ENCODE assay signal across 10 cellular contexts in genomic region chr12:46260913-46261476, GRCh38. TPM values are rescaled to one million over a fixed set of nuclear protein-coding genes. Genes with fewer than 3 reads are reported as not detected.
DNase-seq lines count a peak whose midpoint lies in the region; ATAC-seq and TF ChIP-seq lines count a peak whose summit lies in the region.
"Had no signal": no experiment of that assay in that cellular context is flagged by ENCODE, and none has a peak within 500 bp of the region (broad histone marks: within the 10 kb centered on the region; RNA-seq: fewer than 3 reads in every experiment).

No MANE protein-coding gene starts in this region.

- no TSS peak for BruUV-seq in Calu3 (replicated peaks; lab: Mats Ljungman, UMichigan)

- no peak for TF ChIP-seq CTCF in Calu3 (IDR thresholded peaks at IDR 0.05; ENCODE audit: unreplicated experiment)

- H3K27ac Mint-ChIP-seq in Calu3 (ENCODE audit: unreplicated experiment) = no peak overlapping the region
- no peak overlapping the region for H3K27ac Mint-ChIP-seq in stimulated activated memory B cell treated with anti-CD40 and anti-IgM and Interleukin-4, amounts not matched to agents 10 μg/mL and 1 μg/mL and 100 μg/mL, for 72 hours

- H3K9me3 Mint-ChIP-seq in Calu3 (ENCODE audit: low read depth, unreplicated experiment) = no peaks in the 10 kb centered on the region
- no peaks in the 10 kb centered on the region for H3K9me3 Mint-ChIP-seq in stimulated activated memory B cell treated with anti-CD40 and anti-IgM and Interleukin-4, amounts not matched to agents 10 μg/mL and 1 μg/mL and 100 μg/mL, for 72 hours
- H3K9me3 Mint-ChIP-seq: effector memory CD8-positive, alpha-beta T cell had no signal

- H3K27me3 ChIP-seq in HUES64 (ENCODE audit: insufficient read depth, low read length) (no peaks in the 10 kb centered on the region), ectodermal cell (ENCODE audit: control insufficient read depth, insufficient read depth, low read length, poor library complexity, severe bottlenecking) (no peaks in the 10 kb centered on the region), neuronal stem cell (ENCODE audit: control insufficient read depth in 3 of 3, insufficient read depth in 3 of 3, low read depth in 1 of 3, low read length in 3 of 3) (no peaks in the 10 kb centered on the region)

- H3K14ac ChIP-seq in neuronal stem cell (ENCODE audit: low read length) = no peak overlapping the region

- H3K79me1 ChIP-seq in neuronal stem cell (ENCODE audit: low read depth, low read length) = no peaks in the 10 kb centered on the region

- H3K4ac ChIP-seq in neuronal stem cell (ENCODE audit: low read length) = no peak overlapping the region

- H3K9ac ChIP-seq in HUES64 (ENCODE audit: low read depth, low read length) = peak overlapping the region; percentile 39; the same call in 1 of the 2 replicates
- H3K9ac ChIP-seq in neuronal stem cell (ENCODE audit: low read depth, low read length, poor library complexity) = no peak overlapping the region

- H3K36me3 Mint-ChIP-seq in Calu3 (ENCODE audit: insufficient read depth, unreplicated experiment) = peaks cover 9% of the 10 kb centered on the region
- peaks cover 20% of the 10 kb centered on the region for H3K36me3 Mint-ChIP-seq in stimulated activated memory B cell treated with anti-CD40 and anti-IgM and Interleukin-4, amounts not matched to agents 10 μg/mL and 1 μg/mL and 100 μg/mL, for 72 hours

- no peak overlapping the region for H2AFZ ChIP-seq in neuronal stem cell (ENCODE audit: low read length)

- H3K4me3 ChIP-seq in HUES64 (ENCODE audit: low read length) = peak overlapping the region; percentile 25
- H3K4me3 ChIP-seq in ectodermal cell (ENCODE audit: insufficient read depth, low read depth, low read length) = no peak overlapping the region
- no peak overlapping the region for H3K4me3 ChIP-seq in neuronal stem cell (ENCODE audit: low read length in 2 of 2)

- no peak overlapping the region for H2BK15ac ChIP-seq in neuronal stem cell (ENCODE audit: low read length)

- H3K4me1 Mint-ChIP-seq in Calu3 (ENCODE audit: low read depth, unreplicated experiment) = peaks cover 25% of the 10 kb centered on the region
- peaks cover 10% of the 10 kb centered on the region for H3K4me1 Mint-ChIP-seq in stimulated activated memory B cell treated with anti-CD40 and anti-IgM and Interleukin-4, amounts not matched to agents 10 μg/mL and 1 μg/mL and 100 μg/mL, for 72 hours

- DNase-seq in Calu3 (peak; percentile 43), neuronal stem cell (ENCODE audit: low spot score) (no peak), SW480 (ENCODE audit: low spot score) (no peak)
- no peak for DNase-seq in stimulated activated naive CD4-positive, alpha-beta T cell treated with Interleukin-2 at 50 U/mL for 16 hours (lab: John Stamatoyannopoulos, UW)
- DNase-seq: DND-41; effector memory CD8-positive, alpha-beta T cell; stimulated activated CD4-positive, alpha-beta T cell treated with anti-CD3 and anti-CD28 coated beads, Interleukin-1b, Interleukin-23, amount 100 ng/mL, for 48 hours had no signal

- H4K91ac ChIP-seq in neuronal stem cell (ENCODE audit: low read depth, low read length, poor library complexity) = no peak overlapping the region

- no peak for ATAC-seq in stimulated activated memory B cell treated with anti-CD40 and anti-IgM and Interleukin-4, amounts not matched to agents 10 μg/mL and 1 μg/mL and 100 μg/mL, for 72 hours
- ATAC-seq: effector memory CD8-positive, alpha-beta T cell had no signal

- peaks cover 74% of the 10 kb centered on the region for H3K4me1 ChIP-seq in HUES64 (ENCODE audit: insufficient read depth, low read length)
- peaks cover 34% of the 10 kb centered on the region for H3K4me1 ChIP-seq in ectodermal cell (ENCODE audit: control insufficient read depth, insufficient read depth, low read length)
- H3K4me1 ChIP-seq in neuronal stem cell (ENCODE audit: control insufficient read depth in 2 of 2, insufficient read depth in 1 of 2, low read depth in 1 of 2, low read length in 2 of 2) = peaks cover 3 to 26% of the 10 kb centered on the region in 2 donors

- intact Hi-C loops in Calu3 (cut with micrococcal nuclease; ENCODE audit: unreplicated experiment) = loop anchor here (5.0 to 10.0 kb wide), 3 partner anchors 34 to 186 kb away; no protein-coding TSS in a partner anchor

- no peaks in the 10 kb centered on the region for H3K9me3 ChIP-seq in HUES64 (ENCODE audit: insufficient read depth, low read depth, low read length)
- no peaks in the 10 kb centered on the region for H3K9me3 ChIP-seq in ectodermal cell (ENCODE audit: control insufficient read depth, low read length)
- peaks cover 1 to 13% of the 10 kb centered on the region in 2 donors for H3K9me3 ChIP-seq in neuronal stem cell (replicated peaks in 1 of 2; ENCODE audit: control insufficient read depth in 2 of 2, insufficient read depth in 1 of 2, low read depth in 1 of 2, low read length in 2 of 2)

- H3K23ac ChIP-seq in neuronal stem cell (ENCODE audit: low read depth, low read length, poor library complexity) = no peak overlapping the region

- 25% methylated on average over 2 of the region's 2 CpGs for WGBS in HUES64
- 31 to 50% methylated on average over 2 of the region's 2 CpGs for WGBS in ectodermal cell, 2 experiments
- WGBS in neuronal stem cell (ENCODE audit: extremely low coverage in 2 of 2, insufficient read length in 2 of 2, insufficient replicate concordance in 1 of 2), 2 donors = no CpG with 5 or more reads among the region's 2 CpGs

- H3K18ac ChIP-seq in neuronal stem cell (ENCODE audit: low read length) = no peak overlapping the region

- no peaks in the 10 kb centered on the region for H3K27me3 Mint-ChIP-seq in Calu3 (ENCODE audit: unreplicated experiment)
- H3K27me3 Mint-ChIP-seq in stimulated activated memory B cell treated with anti-CD40 and anti-IgM and Interleukin-4, amounts not matched to agents 10 μg/mL and 1 μg/mL and 100 μg/mL, for 72 hours = no peaks in the 10 kb centered on the region
- H3K27me3 Mint-ChIP-seq: effector memory CD8-positive, alpha-beta T cell had no signal

- CTCF ChIA-PET in Calu3 (lab: Charles Lee) = interaction anchor here (0.7 kb wide), 1 partner anchor 492 kb away, joined by 4 read pairs; no protein-coding TSS in a partner anchor

- H3K27ac ChIP-seq in HUES64 (ENCODE audit: low read depth, low read length) (peak overlapping the region; percentile 37), ectodermal cell (ENCODE audit: insufficient read depth, low read depth, low read length, poor library complexity, severe bottlenecking) (peak overlapping the region; percentile 75), neuronal stem cell (replicated peaks; ENCODE audit: low read length) (peak overlapping the region; percentile 70)

- H2BK120ac ChIP-seq in neuronal stem cell (ENCODE audit: low read depth, low read length) = no peak overlapping the region

- no peak overlapping the region for H3K4me2 ChIP-seq in neuronal stem cell (ENCODE audit: insufficient read depth, low read length, poor library complexity, severe bottlenecking)

- H3K36me3 ChIP-seq in HUES64 (ENCODE audit: insufficient read depth, low read length) = peaks cover 7% of the 10 kb centered on the region; the same call in 1 of the 2 replicates
- H3K36me3 ChIP-seq in ectodermal cell (ENCODE audit: control insufficient read depth, insufficient read depth, low read length) = no peaks in the 10 kb centered on the region
- peaks cover 5 to 28% of the 10 kb centered on the region in 2 donors for H3K36me3 ChIP-seq in neuronal stem cell (replicated peaks in 1 of 2; ENCODE audit: control insufficient read depth in 2 of 2, insufficient read depth in 2 of 2, low read length in 2 of 2)

- H4K8ac ChIP-seq in neuronal stem cell (ENCODE audit: low read depth, low read length) = no peak overlapping the region

- H2AK5ac ChIP-seq in neuronal stem cell (ENCODE audit: low read depth, low read length) = no peak overlapping the region

- H3K4me3 Mint-ChIP-seq in Calu3 (ENCODE audit: low read depth, unreplicated experiment) = no peak overlapping the region
- H3K4me3 Mint-ChIP-seq in stimulated activated memory B cell treated with anti-CD40 and anti-IgM and Interleukin-4, amounts not matched to agents 10 μg/mL and 1 μg/mL and 100 μg/mL, for 72 hours = no peak overlapping the region

- no peak overlapping the region for H2BK5ac ChIP-seq in neuronal stem cell (ENCODE audit: low read length)

- H2BK12ac ChIP-seq in neuronal stem cell (ENCODE audit: low read length) = no peak overlapping the region

RNA-seq across cellular contexts. Expression of gene SLC38A1, which starts 7.8 kb away (rescaled TPM):
- 113 and 132 TPM in 2 replicates for total RNA-seq in Calu3 (2022)
- 122 TPM for polyA plus RNA-seq in HUES64 (2013, experiment 1 of 2)
- 118 TPM for polyA plus RNA-seq in HUES64 (2013, experiment 2 of 2)
- polyA plus RNA-seq in ectodermal cell (2013, experiment 1 of 4) = 116 TPM
- 127 TPM for polyA plus RNA-seq in ectodermal cell (2013, experiment 2 of 4)
- 96.9 TPM for polyA plus RNA-seq in ectodermal cell (2013, experiment 3 of 4)
- 103 TPM for polyA plus RNA-seq in ectodermal cell (2013, experiment 4 of 4)
- polyA plus RNA-seq in neuronal stem cell (2013, experiment 1 of 2) = 73.9 TPM
- 75.7 TPM for polyA plus RNA-seq in neuronal stem cell (2013, experiment 2 of 2)
